Comparison of ENCODE assay signal across 8 cellular contexts in the genomic region with DNA sequence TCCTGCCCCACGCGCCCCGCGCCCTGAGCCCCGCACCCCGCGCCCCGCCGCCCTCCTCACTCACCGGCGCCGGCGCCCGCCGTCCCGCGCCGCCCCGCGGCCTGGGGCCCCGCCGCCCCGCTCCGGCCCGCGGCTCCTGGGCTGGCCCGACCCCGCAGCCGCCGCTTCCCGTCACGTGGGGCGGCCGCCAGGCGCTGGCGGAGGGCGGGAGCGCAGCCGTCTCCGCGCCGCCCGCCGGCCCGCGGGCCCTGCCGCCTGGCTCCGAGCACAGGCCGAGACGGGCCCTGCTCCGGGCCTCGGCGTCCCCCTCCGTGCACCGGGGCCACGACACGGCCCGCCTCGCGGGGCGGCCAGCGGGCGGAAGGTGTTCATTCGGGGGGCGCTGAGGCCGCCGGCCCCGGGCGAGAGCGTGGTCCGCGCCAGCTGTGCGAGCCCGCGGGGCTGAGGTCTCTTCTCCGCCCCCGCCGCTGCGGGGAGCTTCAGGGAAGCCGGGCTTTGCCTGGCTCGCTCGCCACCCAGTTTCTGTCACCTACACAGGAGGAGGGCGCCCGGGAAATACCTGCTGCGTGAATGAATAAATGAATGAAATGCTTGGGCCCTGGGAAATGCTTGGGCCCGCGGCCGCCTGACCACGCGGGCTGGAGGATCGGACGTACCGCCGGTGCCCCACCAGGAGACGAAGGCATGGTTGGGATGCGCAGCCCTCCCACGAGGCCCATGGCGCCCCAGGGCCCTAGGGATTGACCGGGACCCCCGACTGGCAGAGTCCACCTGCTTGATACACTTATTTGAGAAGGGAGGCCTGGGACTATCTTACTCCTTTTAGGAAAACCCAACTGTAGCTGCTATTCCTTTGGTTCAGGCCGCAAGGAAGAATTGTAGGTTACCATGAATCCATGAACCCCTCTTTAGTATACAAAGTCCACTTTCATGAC. TPM values are rescaled to one million over a fixed set of nuclear protein-coding genes. Genes with fewer than 3 reads are reported as not detected.
DNase-seq lines count a peak whose midpoint lies in the region; ATAC-seq and TF ChIP-seq lines count a peak whose summit lies in the region.

A gene with protein sequence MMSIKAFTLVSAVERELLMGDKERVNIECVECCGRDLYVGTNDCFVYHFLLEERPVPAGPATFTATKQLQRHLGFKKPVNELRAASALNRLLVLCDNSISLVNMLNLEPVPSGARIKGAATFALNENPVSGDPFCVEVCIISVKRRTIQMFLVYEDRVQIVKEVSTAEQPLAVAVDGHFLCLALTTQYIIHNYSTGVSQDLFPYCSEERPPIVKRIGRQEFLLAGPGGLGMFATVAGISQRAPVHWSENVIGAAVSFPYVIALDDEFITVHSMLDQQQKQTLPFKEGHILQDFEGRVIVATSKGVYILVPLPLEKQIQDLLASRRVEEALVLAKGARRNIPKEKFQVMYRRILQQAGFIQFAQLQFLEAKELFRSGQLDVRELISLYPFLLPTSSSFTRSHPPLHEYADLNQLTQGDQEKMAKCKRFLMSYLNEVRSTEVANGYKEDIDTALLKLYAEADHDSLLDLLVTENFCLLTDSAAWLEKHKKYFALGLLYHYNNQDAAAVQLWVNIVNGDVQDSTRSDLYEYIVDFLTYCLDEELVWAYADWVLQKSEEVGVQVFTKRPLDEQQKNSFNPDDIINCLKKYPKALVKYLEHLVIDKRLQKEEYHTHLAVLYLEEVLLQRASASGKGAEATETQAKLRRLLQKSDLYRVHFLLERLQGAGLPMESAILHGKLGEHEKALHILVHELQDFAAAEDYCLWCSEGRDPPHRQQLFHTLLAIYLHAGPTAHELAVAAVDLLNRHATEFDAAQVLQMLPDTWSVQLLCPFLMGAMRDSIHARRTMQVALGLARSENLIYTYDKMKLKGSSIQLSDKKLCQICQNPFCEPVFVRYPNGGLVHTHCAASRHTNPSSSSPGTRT (minus strand): TSS at position 175 of the 935 bp plus-strand sequence. CDS start 21,434 bp downstream, outside the sequence.

- TF ChIP-seq EP300 in tibial nerve (IDR thresholded peaks at IDR 0.05) = no peak

- H3K4me1 ChIP-seq in RWPE2 (ENCODE audit: insufficient read depth, poor library complexity, severe bottlenecking) (peaks cover 24% of the 10 kb centered on the region), tibial nerve (peaks cover 0 to 34% (median 12%) of the 10 kb centered on the region in 4 donors)

- no peak for TF ChIP-seq POLR2A in tibial nerve (IDR thresholded peaks at IDR 0.05)

- H3K4me3 ChIP-seq in RWPE2 (ENCODE audit: severe bottlenecking) (peak within 1 kb of the TSS; percentile 78), tibial nerve (peak within 1 kb of the TSS; percentile 64 to 89 (median 76))

- H3K36me3 ChIP-seq in RWPE2 (ENCODE audit: low read depth) = no peaks in the 10 kb centered on the region
- H3K36me3 ChIP-seq in tibial nerve = peaks cover 0 to 13% (median 0%) of the 10 kb centered on the region in 3 donors

- H3K9me3 ChIP-seq in RWPE2 (ENCODE audit: severe bottlenecking) (no peaks in the 10 kb centered on the region), tibial nerve (no peaks in the 10 kb centered on the region)

- TF ChIP-seq CTCF in RWPE2 (IDR thresholded peaks at IDR 0.05; ENCODE audit: poor library complexity, severe bottlenecking) (no peak), tibial nerve (IDR thresholded peaks at IDR 0.05) (no peak)

- no peaks in the 10 kb centered on the region for H3K27me3 ChIP-seq in RWPE2 (ENCODE audit: insufficient read depth, poor library complexity, severe bottlenecking)
- no peaks in the 10 kb centered on the region for H3K27me3 ChIP-seq in tibial nerve

- ATAC-seq in GM19397 (IDR thresholded peaks at IDR 0.05; ENCODE audit: unreplicated experiment) (peak; percentile 81), HG03469 (IDR thresholded peaks at IDR 0.05; ENCODE audit: unreplicated experiment) (peak; percentile 57), RWPE2 (ENCODE audit: low read depth) (peak; percentile 50)

- WGBS in tibial nerve, 2 donors = 3 to 5% methylated on average over 22 to 49 of the region's 101 CpGs

- DNase-seq in COLO668 (lab: John Stamatoyannopoulos, UW; ENCODE audit: unreplicated experiment) = peak; percentile 81
- DNase-seq in RWPE2 (ENCODE audit: low spot score) = no peak
- DNase-seq in activated naive CD4-positive, alpha-beta T cell (lab: John Stamatoyannopoulos, UW) = peak in 3 of 4 experiments; percentile 5 to 54 (median 27)
- DNase-seq in germinal center (ENCODE audit: low spot score) = peak; percentile 76
- peak; percentile 46 for DNase-seq in occipital lobe (lab: John Stamatoyannopoulos, UW)
- no peak for DNase-seq in tibial nerve (ENCODE audit: low spot score in 2 of 2)

- peak within 1 kb of the TSS; percentile 65 for H3K27ac ChIP-seq in RWPE2 (ENCODE audit: poor library complexity, severe bottlenecking)
- H3K27ac ChIP-seq in tibial nerve = peak within 1 kb of the TSS in 3 of 4 donors; percentile 84 to 90 (median 88)

RNA-seq across cellular contexts. Expression of the gene that starts here (rescaled TPM):
- 25.0 TPM for total RNA-seq in occipital lobe
- 10 to 100 TPM; 20.9 to 30.8 (median 23.2) TPM for total RNA-seq in tibial nerve

Comparison
In these comparisons a context has a peak if more than half of its experiments do, and no peak if none do; other contexts are left out.
1. DNase-seq: peak in COLO668 (single experiment), activated naive CD4-positive, alpha-beta T cell (3 of 4), germinal center (single experiment) and occipital lobe (single experiment); none in RWPE2 (single experiment) and tibial nerve (0 of 2).
2. Peak in every context shown above with its lines, with median percentiles within 50 percentile points of each other: ATAC-seq.